In the genomic region with DNA sequence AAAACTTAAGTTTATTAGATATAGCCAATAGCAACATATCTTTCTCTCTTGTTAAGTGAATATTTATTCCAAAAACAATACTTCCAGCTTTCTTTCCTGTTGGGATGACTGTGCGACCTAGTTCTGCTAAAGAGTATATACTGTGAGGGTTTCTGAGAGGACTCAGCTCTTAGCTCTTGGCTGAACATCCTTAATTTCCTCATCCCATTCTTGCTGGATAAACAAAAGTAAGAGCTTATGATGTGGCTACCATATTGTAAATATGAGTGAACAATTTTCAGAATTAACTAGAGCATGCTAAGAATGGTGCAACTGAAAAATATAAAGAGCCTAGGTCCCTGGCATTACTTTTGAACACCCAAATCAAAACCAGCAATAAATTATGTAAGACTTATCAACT, we compare ENCODE assay signal across 28 cellular contexts.
"Had no signal": no experiment of that assay in that cellular context is flagged by ENCODE, and none has a peak within 500 bp of the region (broad histone marks: within the 10 kb centered on the region; RNA-seq: fewer than 3 reads in every experiment).

No MANE protein-coding gene starts in this region.

- H3K9ac ChIP-seq: neural progenitor cell, parathyroid adenoma had no signal

- H3K4me3 ChIP-seq: colonic mucosa, esophagus squamous epithelium, heart right ventricle, left ventricle myocardium inferior, lower lobe of right lung, neural progenitor cell, prostate gland, right atrium auricular region, stomach, testis, tibial artery had no signal

- H3K4me1 ChIP-seq: colonic mucosa, esophagus squamous epithelium, heart right ventricle, left ventricle myocardium inferior, lower lobe of right lung, neural progenitor cell, parathyroid adenoma, prostate gland, right atrium auricular region, stomach, testis, tibial artery had no signal

- DNase-seq: colonic mucosa; dermis blood vessel endothelial cell; effector memory CD4-positive, alpha-beta T cell; erythroblast; esophagus squamous epithelium; foreskin melanocyte; glutamatergic neuron; heart right ventricle; hippocampal formation; islet precursor cell; kidney glomerular epithelial cell; left colon; left ventricle myocardium inferior; lower lobe of right lung; naive thymus-derived CD4-positive, alpha-beta T cell; stimulated activated CD4-positive, alpha-beta T cell treated with anti-CD3 and anti-CD28 coated beads, Interleukin-2, amount 100 ng/mL, for 24 hours; stimulated activated CD4-positive, alpha-beta T cell treated with anti-CD3 and anti-CD28 coated beads, Interleukin-4, amount 100 ng/mL, for 24 hours; stimulated activated naive CD4-positive, alpha-beta T cell treated with Interleukin-2 at 50 U/mL for 16 hours; stomach; substantia nigra; testis; tibial artery had no signal

- H2AFZ ChIP-seq: neural progenitor cell, parathyroid adenoma had no signal

- H3K9me3 ChIP-seq: colonic mucosa, esophagus squamous epithelium, heart right ventricle, left ventricle myocardium inferior, lower lobe of right lung, prostate gland, right atrium auricular region, stomach, testis, tibial artery had no signal

- ATAC-seq: heart right ventricle; left colon; lower lobe of right lung; naive thymus-derived CD4-positive, alpha-beta T cell; sciatic nerve; stimulated activated effector memory CD8-positive, alpha-beta T cell treated with anti-CD3 and anti-CD28 coated beads, Interleukin-12 subunit alpha, Interleukin-12 subunit beta, amount 100 ng/mL, for 72 hours had no signal

- H3K27me3 ChIP-seq: colonic mucosa, esophagus squamous epithelium, heart right ventricle, neural progenitor cell, right atrium auricular region, stomach, testis, tibial artery had no signal

- H3K4me2 ChIP-seq: neural progenitor cell had no signal

- H3K36me3 ChIP-seq: colonic mucosa, esophagus squamous epithelium, heart right ventricle, left ventricle myocardium inferior, lower lobe of right lung, neural progenitor cell, prostate gland, right atrium auricular region, stomach, tibial artery had no signal

- H3K27ac ChIP-seq: colonic mucosa, esophagus squamous epithelium, heart right ventricle, left ventricle myocardium inferior, lower lobe of right lung, neural progenitor cell, parathyroid adenoma, prostate gland, right atrium auricular region, stomach, testis, tibial artery had no signal
